Comparison of ENCODE assay signal across 8 cellular contexts in genomic region chr18:12092398-12093229, GRCh38. TPM values are rescaled to one million over a fixed set of nuclear protein-coding genes. Genes with fewer than 3 reads are reported as not detected.
A peak's percentile ranks its signal among the peaks of the same experiment; 100 is the strongest.
DNase-seq lines count a peak whose midpoint lies in the region; ATAC-seq, FAIRE-seq and TF ChIP-seq lines count a peak whose summit lies in the region.

No MANE protein-coding gene starts in this region.

- H3K4me1 ChIP-seq in A673 (ENCODE audit: insufficient read depth, low read length, poor library complexity, severe bottlenecking) (no peaks in the 10 kb centered on the region), heart right ventricle (no peaks in the 10 kb centered on the region)

- H3K4me3 ChIP-seq in A673 (ENCODE audit: low read depth, low read length, poor library complexity, severe bottlenecking) = no peak overlapping the region
- H3K4me3 ChIP-seq in heart right ventricle = no peak overlapping the region
- H3K4me3 ChIP-seq in foreskin fibroblast (ENCODE audit: low read depth in 1 of 2, low read length in 2 of 2) = no peak overlapping the region

- H3K9me3 ChIP-seq in A673 (ENCODE audit: low read depth, low read length, poor library complexity, severe bottlenecking) (no peaks in the 10 kb centered on the region), heart right ventricle (no peaks in the 10 kb centered on the region)

- POLR2A ChIA-PET in A673 (lab: Charles Lee; ENCODE audit: low non-redundant PET) = no interaction called here

- TF ChIP-seq CTCF in A673 (conservative IDR thresholded peaks at IDR 0.05; ENCODE audit: low read depth, low read length) = peak; percentile 46
- TF ChIP-seq CTCF in heart right ventricle (IDR thresholded peaks at IDR 0.05) = peak in 7 of 9 donors; percentile 26 to 46 (median 35)
- no peak for TF ChIP-seq CTCF in foreskin fibroblast (IDR thresholded peaks at IDR 0.05; ENCODE audit: low read depth, low read length)

- WGBS in heart right ventricle, 2 donors = 81 to 85% methylated on average over 17 of the region's 17 CpGs

- peaks cover 5% of the 10 kb centered on the region for H3K27me3 ChIP-seq in A673 (replicated peaks; ENCODE audit: insufficient read depth, low read depth, low read length, poor library complexity)
- peaks cover 0 to 3% (median 0%) of the 10 kb centered on the region in 7 donors for H3K27me3 ChIP-seq in heart right ventricle

- H3K36me3 ChIP-seq in A673 (ENCODE audit: insufficient read depth, low read length, poor library complexity, severe bottlenecking) (no peaks in the 10 kb centered on the region), heart right ventricle (no peaks in the 10 kb centered on the region)

- ATAC-seq in GM18867 (IDR thresholded peaks at IDR 0.05; ENCODE audit: unreplicated experiment) = peak; percentile 86
- peak; percentile 67 to 85 (median 80) for ATAC-seq in heart right ventricle

- CTCF ChIA-PET in A673 (lab: Charles Lee) = no interaction called here

- no peak for FAIRE-seq in GM19239 (lab: Jason Lieb, UNC)

- DNase-seq in A673 (ENCODE audit: low spot score) (peak; percentile 18), NCI-H774 (lab: John Stamatoyannopoulos, UW) (peak; percentile 60), heart right ventricle (peak in 1 of 2 donors; percentile 21), mesenteric fat pad (ENCODE audit: low spot score) (no peak), GM19239 (ENCODE audit: insufficient read length, low spot score) (no peak), anterior cingulate cortex (lab: John Stamatoyannopoulos, UW) (no peak), foreskin fibroblast (no peak)

- no TSS peak for BruUV-seq in A673 (replicated peaks; lab: Mats Ljungman, UMichigan)

- no peak overlapping the region for H3K27ac ChIP-seq in A673 (ENCODE audit: low read depth, low read length, poor library complexity, severe bottlenecking)
- no peak overlapping the region for H3K27ac ChIP-seq in heart right ventricle

- intact Hi-C loops in A673 (cut with micrococcal nuclease; ENCODE audit: unreplicated experiment) (no loop called here), heart right ventricle (cut with DNase I) (loop anchor here in 8 of 10 donors (5.0 to 10.0 kb wide), 2 partner anchors 142 to 145 kb away; no protein-coding TSS in a partner anchor)

RNA-seq across cellular contexts. Expression of gene ANKRD62, which starts 1.0 kb away (rescaled TPM):
- not detected in 2 replicates for total RNA-seq in A673 (2021)
- not detected for total RNA-seq in heart right ventricle
- not detected for polyA plus RNA-seq in heart right ventricle
- total RNA-seq in mesenteric fat pad = not detected

Comparison
In these comparisons a context has a peak if more than half of its experiments do, and no peak if none do; other contexts are left out.
1. DNase-seq: peak in A673 (single experiment) and NCI-H774 (single experiment); none in mesenteric fat pad (single experiment), GM19239 (single experiment), anterior cingulate cortex (0 of 58) and foreskin fibroblast (0 of 2).